ENCODE assay signal across 1 cellular context in genomic region chr2:191266201-191266600, GRCh38.
TF ChIP-seq lines count a peak whose summit lies in the region.

No MANE protein-coding gene starts in this region.

TF ChIP-seq in IMR-90, 13 proteins besides CTCF, POLR2A, EP300 and RAD21:
- TF ChIP-seq BHLHE40 (IDR thresholded peaks at IDR 0.05; ENCODE audit: low read depth, low read length): no peak
- TF ChIP-seq MXI1 (IDR thresholded peaks at IDR 0.05; ENCODE audit: borderline replicate concordance, low read depth, low read length): no peak
- no peak for TF ChIP-seq ELK1 (IDR thresholded peaks at IDR 0.05; ENCODE audit: borderline replicate concordance, low read depth, low read length)
- no peak for TF ChIP-seq RCOR1 (IDR thresholded peaks at IDR 0.05; ENCODE audit: insufficient replicate concordance, low read length)
- TF ChIP-seq FOS (IDR thresholded peaks at IDR 0.05; ENCODE audit: low read depth, low read length): no peak
- TF ChIP-seq MAZ (IDR thresholded peaks at IDR 0.05; ENCODE audit: borderline replicate concordance, low read depth, low read length): no peak
- no peak for TF ChIP-seq MAFK (IDR thresholded peaks at IDR 0.05; ENCODE audit: low read depth, low read length)
- no peak for TF ChIP-seq CEBPB (IDR thresholded peaks at IDR 0.05; ENCODE audit: low read depth, low read length)
- TF ChIP-seq SMC3 (IDR thresholded peaks at IDR 0.05; ENCODE audit: low read depth, low read length): no peak
- TF ChIP-seq CHD1 (IDR thresholded peaks at IDR 0.05; ENCODE audit: low read depth, low read length): no peak
- TF ChIP-seq NFE2L2 (IDR thresholded peaks at IDR 0.05; ENCODE audit: low read depth, low read length): no peak
- no peak for TF ChIP-seq USF2 (IDR thresholded peaks at IDR 0.05; ENCODE audit: low read depth, low read length)
- TF ChIP-seq RFX5 (IDR thresholded peaks at IDR 0.05; ENCODE audit: low read depth, low read length): no peak
